8 cellular contexts compared by ENCODE assay signal in the genomic region with DNA sequence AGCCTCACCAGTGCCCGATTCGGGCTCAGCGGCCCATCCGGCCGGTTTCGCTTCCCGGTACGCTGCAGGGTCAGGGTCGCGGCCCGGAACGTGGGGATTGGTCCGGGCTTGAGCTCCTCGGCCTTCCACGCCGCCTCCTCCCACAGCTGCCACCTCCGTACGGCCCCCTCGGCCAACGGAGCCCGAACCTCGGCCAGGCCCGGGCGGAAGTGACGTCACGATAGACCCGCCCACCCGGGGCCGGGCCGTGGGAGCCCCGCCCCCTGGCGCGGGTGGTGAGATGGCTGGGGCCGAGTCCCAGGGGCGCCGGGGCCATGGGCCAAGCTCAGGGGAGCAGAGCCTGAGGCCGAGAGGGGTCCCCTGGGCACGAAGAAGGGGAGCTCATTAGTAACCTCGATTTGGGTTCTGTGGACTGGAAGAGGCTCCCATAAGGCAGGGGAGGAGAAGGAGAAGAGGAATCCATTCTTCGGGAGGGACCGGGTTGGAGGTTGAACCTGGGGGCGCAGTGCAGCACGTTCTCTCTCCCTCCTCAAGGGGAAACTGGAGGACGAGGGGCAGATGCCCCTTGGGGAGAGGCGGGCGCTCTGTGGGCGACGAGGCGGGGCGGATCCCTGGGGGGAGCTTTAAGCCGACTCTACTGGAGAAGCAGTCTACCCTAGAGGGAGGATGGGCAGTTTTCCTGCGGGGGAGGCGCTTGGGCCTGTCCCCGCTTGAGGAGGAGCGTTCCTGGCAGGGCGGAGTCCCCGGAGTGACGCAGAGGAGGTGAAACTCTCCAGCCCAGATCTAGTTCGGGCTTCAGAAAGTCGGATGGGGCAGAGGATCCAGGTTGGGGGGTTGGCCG. TPM values are rescaled to one million over a fixed set of nuclear protein-coding genes. Genes with fewer than 3 reads are reported as not detected.
DNase-seq lines count a peak whose midpoint lies in the region; ATAC-seq and TF ChIP-seq lines count a peak whose summit lies in the region.

A gene with protein sequence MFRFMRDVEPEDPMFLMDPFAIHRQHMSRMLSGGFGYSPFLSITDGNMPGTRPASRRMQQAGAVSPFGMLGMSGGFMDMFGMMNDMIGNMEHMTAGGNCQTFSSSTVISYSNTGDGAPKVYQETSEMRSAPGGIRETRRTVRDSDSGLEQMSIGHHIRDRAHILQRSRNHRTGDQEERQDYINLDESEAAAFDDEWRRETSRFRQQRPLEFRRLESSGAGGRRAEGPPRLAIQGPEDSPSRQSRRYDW (minus strand): TSS at position 211 of the 841 bp plus-strand sequence. CDS start 807 bp downstream, outside the sequence.

- peaks cover 26% of the 10 kb centered on the region for H3K79me2 ChIP-seq in fibroblast of lung (ENCODE audit: control insufficient read depth, insufficient read depth, low read length)

- no peaks in the 10 kb centered on the region for H4K20me1 ChIP-seq in fibroblast of lung (ENCODE audit: control insufficient read depth, extremely low read depth, insufficient read depth, low read length)

- H3K4me3 Mint-ChIP-seq in activated T-helper 17 cell treated with anti-CD3 and anti-CD28 coated beads, Interleukin-2, amount 50 U/mL, for 72 hours = peak within 1 kb of the TSS; percentile 91
- peak within 1 kb of the TSS; percentile 92 to 98 (median 94) for H3K4me3 Mint-ChIP-seq in naive thymus-derived CD8-positive, alpha-beta T cell

- CTCF ChIA-PET in RWPE1 (lab: Yijun Ruan, JAX) = interaction anchor here (0.5 to 2.5 kb wide), 22 partner anchors 10 to 793 kb away, joined by 3 to 27 read pairs (median 4); a partner anchor contains a TSS

- H3K9ac ChIP-seq in fibroblast of lung (ENCODE audit: insufficient read depth, low read length) = peak within 1 kb of the TSS; percentile 95

- peak within 1 kb of the TSS; percentile 70 for H2AFZ ChIP-seq in fibroblast of lung (ENCODE audit: low read length)

- H3K4me1 ChIP-seq in fibroblast of lung (ENCODE audit: control insufficient read depth, extremely low read depth, insufficient read depth, low read length) = peaks cover 13% of the 10 kb centered on the region

- H3K4me3 ChIP-seq in LNCaP clone FGC (ENCODE audit: low read depth, low read length) = peak within 1 kb of the TSS; percentile 65
- H3K4me3 ChIP-seq in fibroblast of lung (replicated peaks in 1 of 4; ENCODE audit: control extremely low read depth in 1 of 4, insufficient read depth in 1 of 4, low read depth in 3 of 4, low read length in 4 of 4) = peak within 1 kb of the TSS; percentile 60 to 95 (median 85)

- H3K27ac ChIP-seq in RWPE1 (peak within 1 kb of the TSS; percentile 91), fibroblast of lung (ENCODE audit: insufficient read depth, low read length) (peak within 1 kb of the TSS; percentile 99)

- TF ChIP-seq CTCF in LNCaP clone FGC (IDR thresholded peaks at IDR 0.05; ENCODE audit: control insufficient read depth, extremely low read depth, insufficient read depth) = peak; percentile 87
- TF ChIP-seq CTCF in RWPE1 (conservative IDR thresholded peaks at IDR 0.05; ENCODE audit: low read depth) = peak; percentile 74
- peak in 1 of 2 donors; percentile 95 for TF ChIP-seq CTCF in fibroblast of lung (conservative IDR thresholded peaks at IDR 0.05 in 1 of 2, IDR thresholded peaks at IDR 0.05 in 1 of 2; ENCODE audit: low read depth in 1 of 2, low read length in 2 of 2)

- peak; percentile 95 for ATAC-seq in activated T-helper 17 cell treated with anti-CD3 and anti-CD28 coated beads, Interleukin-2, amount 50 U/mL, for 72 hours (replicated peaks)
- peak; percentile 92 to 95 for ATAC-seq in naive thymus-derived CD8-positive, alpha-beta T cell

- H3K27me3 ChIP-seq in fibroblast of lung (ENCODE audit: control insufficient read depth, insufficient read depth, low read length) = no peaks in the 10 kb centered on the region

- H3K4me1 Mint-ChIP-seq in activated T-helper 17 cell treated with anti-CD3 and anti-CD28 coated beads, Interleukin-2, amount 50 U/mL, for 72 hours = peaks cover 17% of the 10 kb centered on the region
- peaks cover 11 to 36% (median 24%) of the 10 kb centered on the region in 4 donors for H3K4me1 Mint-ChIP-seq in naive thymus-derived CD8-positive, alpha-beta T cell

- no peaks in the 10 kb centered on the region for H3K9me3 Mint-ChIP-seq in activated T-helper 17 cell treated with anti-CD3 and anti-CD28 coated beads, Interleukin-2, amount 50 U/mL, for 72 hours
- H3K9me3 Mint-ChIP-seq in naive thymus-derived CD8-positive, alpha-beta T cell = no peaks in the 10 kb centered on the region

- POLR2A ChIA-PET in RWPE1 (lab: Yijun Ruan, JAX; ENCODE audit: low non-redundant PET) = interaction anchor here (0.5 to 1.9 kb wide), 9 partner anchors 8 to 99 kb away, joined by 3 to 11 read pairs (median 3); a partner anchor contains a TSS
- POLR2A ChIA-PET in naive thymus-derived CD8-positive, alpha-beta T cell (lab: Charles Lee) = interaction anchor here (0.7 to 4.2 kb wide), 34 partner anchors 9 to 355 kb away, joined by 3 to 40 read pairs (median 5); a partner anchor contains a TSS

- no peaks in the 10 kb centered on the region for H3K9me3 ChIP-seq in fibroblast of lung (ENCODE audit: control insufficient read depth, insufficient read depth, low read depth, low read length)

- peak within 1 kb of the TSS; percentile 96 for H3K27ac Mint-ChIP-seq in activated T-helper 17 cell treated with anti-CD3 and anti-CD28 coated beads, Interleukin-2, amount 50 U/mL, for 72 hours
- peak within 1 kb of the TSS; percentile 95 to 100 (median 98) for H3K27ac Mint-ChIP-seq in naive thymus-derived CD8-positive, alpha-beta T cell

- H3K36me3 Mint-ChIP-seq in activated T-helper 17 cell treated with anti-CD3 and anti-CD28 coated beads, Interleukin-2, amount 50 U/mL, for 72 hours (ENCODE audit: low read depth) = peaks cover 54% of the 10 kb centered on the region
- H3K36me3 Mint-ChIP-seq in naive thymus-derived CD8-positive, alpha-beta T cell = peaks cover 0 to 35% (median 2%) of the 10 kb centered on the region in 3 donors

- H3K27me3 Mint-ChIP-seq in activated T-helper 17 cell treated with anti-CD3 and anti-CD28 coated beads, Interleukin-2, amount 50 U/mL, for 72 hours = no peaks in the 10 kb centered on the region
- peaks cover 0 to 2% (median 0%) of the 10 kb centered on the region in 5 donors for H3K27me3 Mint-ChIP-seq in naive thymus-derived CD8-positive, alpha-beta T cell

- peak; percentile 100 for DNase-seq in EH (ENCODE audit: low read depth)
- peak; percentile 93 for DNase-seq in GOT3 (lab: John Stamatoyannopoulos, UW)
- peak; percentile 97 for DNase-seq in LNCaP clone FGC (ENCODE audit: low read depth)
- peak; percentile 99 for DNase-seq in RWPE1 (ENCODE audit: low spot score)
- peak; percentile 99 for DNase-seq in fibroblast of lung (ENCODE audit: low read depth in 2 of 2)
- DNase-seq in naive thymus-derived CD8-positive, alpha-beta T cell = peak; percentile 93 to 98 (median 96)
- DNase-seq in stimulated activated naive CD4-positive, alpha-beta T cell (lab: John Stamatoyannopoulos, UW) = peak; percentile 94 to 98 (median 95)

- H3K36me3 ChIP-seq in fibroblast of lung (ENCODE audit: control insufficient read depth, insufficient read depth, low read length) = peaks cover 22% of the 10 kb centered on the region

- peak within 1 kb of the TSS; percentile 96 for H3K4me2 ChIP-seq in fibroblast of lung (ENCODE audit: extremely low read depth, insufficient read depth, low read length)

RNA-seq across cellular contexts. Expression of the gene that starts here (rescaled TPM):
- total RNA-seq in activated T-helper 17 cell treated with anti-CD3 and anti-CD28 coated beads, Interleukin-2, amount 50 U/mL, for 72 hours = 100 to 1,000 TPM; 132 to 279 TPM
- total RNA-seq in fibroblast of lung = 88.6 and 106 TPM in 2 replicates
- 287 and 289 TPM in 2 replicates for polyA plus RNA-seq in fibroblast of lung
- 211 and 244 TPM in 2 replicates for polyA plus RNA-seq in fibroblast of lung (2012)
- polyA minus RNA-seq in fibroblast of lung (ENCODE audit: low replicate concordance) = 376 and 386 TPM in 2 replicates
- 10 to 100 TPM; 87.6 to 98.9 TPM for total RNA-seq in naive thymus-derived CD8-positive, alpha-beta T cell
- 100 to 1,000 TPM in 2 of 3 donors, 10 to 100 TPM in 1; 98.5 to 133 (median 126) TPM for polyA plus RNA-seq in naive thymus-derived CD8-positive, alpha-beta T cell

Comparison
In these comparisons a context has a peak if more than half of its experiments do, and no peak if none do; other contexts are left out.
1. Peak in every context shown above with its lines: DNase-seq, ATAC-seq, H3K4me3 ChIP-seq and H3K27ac ChIP-seq.